Comparison of ENCODE assay signal across 26 cellular contexts in the genomic region with DNA sequence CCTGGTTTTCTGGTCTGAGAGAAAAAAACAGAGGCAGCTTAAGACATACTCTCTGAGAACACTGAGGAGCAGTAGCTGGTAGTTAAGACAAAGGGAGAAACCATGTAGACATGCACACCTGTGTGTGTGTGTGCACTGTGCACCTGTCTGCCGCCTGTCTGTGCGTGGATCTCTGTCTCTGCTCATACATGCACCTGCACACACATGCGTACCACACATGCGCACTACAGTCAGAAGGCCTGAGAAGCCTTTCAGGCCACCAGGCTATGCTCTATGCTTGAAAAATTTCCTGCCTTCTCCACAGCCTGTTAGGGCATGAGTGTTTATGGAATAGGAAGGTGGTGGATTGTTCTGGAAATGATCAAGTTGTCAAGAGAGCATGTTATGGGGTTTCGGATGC.
"Had no signal": no experiment of that assay in that cellular context is flagged by ENCODE, and none has a peak within 500 bp of the region (broad histone marks: within the 10 kb centered on the region; RNA-seq: fewer than 3 reads in every experiment).

No MANE protein-coding gene starts in this region.

- DNase-seq: activated CD4-positive, alpha-beta T cell treated with anti-CD3 and anti-CD28 coated beads, Interleukin-2, amount 10 ng/mL, durations not matched to agents 24 days and 14 days; activated CD4-positive, alpha-beta T cell treated with anti-CD3 and anti-CD28 coated beads, Interleukin-2, amount 50 U/mL, for 4 hours; activated CD8-positive, alpha-beta T cell treated with anti-CD3 and anti-CD28 coated beads for 36 hours; activated gamma-delta T cell; activated naive CD4-positive, alpha-beta T cell treated with Interleukin-2 at 50 U/mL for 16 hours; activated naive CD8-positive, alpha-beta T cell treated with anti-CD3 and anti-CD28 coated beads, Interleukin-2, amount 10 ng/mL, durations not matched to agents 7 days and 5 days; activated T-cell treated with anti-CD3 and anti-CD28 coated beads, Interleukin-2, amount 50 U/mL, for 24 hours; cerebellar nuclear complex; MM.1S; MV-4-11; NCI-H1092; NCI-H146; NCI-H2029 treated with DMSO at 0.1 percent for 48 hours; NCI-H226; NCI-H446 treated with DMSO at 0.1 percent for 48 hours; NCI-H524; NCI-H69; NCI-H82; NK-92 treated with Interleukin-12 subunit alpha and Interleukin-12 subunit beta, amount 100 ng/mL, for 24 hours; PC-3; SHP77 treated with DMSO at 0.1 percent for 48 hours; SK-N-SH had no signal

- H3K36me3 Mint-ChIP-seq: activated naive CD4-positive, alpha-beta T cell treated with anti-CD3 and anti-CD28 coated beads, Interleukin-2, amount 50 U/mL, for 24 hours; activated naive CD8-positive, alpha-beta T cell treated with anti-CD3 and anti-CD28 coated beads, Interleukin-2, amount 10 ng/mL, durations not matched to agents 7 days and 5 days had no signal

- H3K27ac Mint-ChIP-seq: activated CD4-positive, alpha-beta T cell treated with anti-CD3 and anti-CD28 coated beads, Interleukin-2, amount 10 ng/mL, durations not matched to agents 24 days and 14 days; activated CD8-positive, alpha-beta T cell treated with anti-CD3 and anti-CD28 coated beads for 36 hours; activated naive CD4-positive, alpha-beta T cell treated with anti-CD3 and anti-CD28 coated beads, Interleukin-2, amount 50 U/mL, for 24 hours; activated naive CD8-positive, alpha-beta T cell treated with anti-CD3 and anti-CD28 coated beads, Interleukin-2, amount 10 ng/mL, durations not matched to agents 7 days and 5 days; activated T-cell treated with anti-CD3 and anti-CD28 coated beads, Interleukin-2, amount 50 U/mL, for 24 hours; activated T-helper 2 cell treated with anti-CD3 and anti-CD28 coated beads, Interferon-gamma antibody, Interleukin-2, Interleukin-4, amounts not matched to agents 10 μg/mL and 5 μg/mL and 100 μg/mL, durations not matched to agents 14 hours and 24 hours and 36 hours; T-helper 1 cell treated with Interleukin-12 subunit alpha and Interleukin-12 subunit beta and Interleukin-4 antibody, amounts not matched to agents 30 μg/mL and 1 μg/mL, for 36 hours; T-helper 2 cell treated with Interferon-gamma antibody and Interleukin-4, amounts not matched to agents 5 μg/mL and 100 μg/mL, for 36 hours had no signal

- H3K4me1 Mint-ChIP-seq: activated CD4-positive, alpha-beta T cell treated with anti-CD3 and anti-CD28 coated beads, Interleukin-2, amount 10 ng/mL, durations not matched to agents 24 days and 14 days; activated naive CD4-positive, alpha-beta T cell treated with anti-CD3 and anti-CD28 coated beads, Interleukin-2, amount 50 U/mL, for 24 hours; activated naive CD8-positive, alpha-beta T cell treated with anti-CD3 and anti-CD28 coated beads, Interleukin-2, amount 10 ng/mL, durations not matched to agents 7 days and 5 days had no signal

- H3K27me3 Mint-ChIP-seq: activated CD4-positive, alpha-beta T cell treated with anti-CD3 and anti-CD28 coated beads, Interleukin-2, amount 10 ng/mL, durations not matched to agents 24 days and 14 days had no signal

- H3K4me3 Mint-ChIP-seq: activated CD4-positive, alpha-beta T cell treated with anti-CD3 and anti-CD28 coated beads, Interleukin-2, amount 10 ng/mL, durations not matched to agents 24 days and 14 days; activated CD8-positive, alpha-beta T cell treated with anti-CD3 and anti-CD28 coated beads for 36 hours; activated naive CD4-positive, alpha-beta T cell treated with anti-CD3 and anti-CD28 coated beads, Interleukin-2, amount 50 U/mL, for 24 hours; activated naive CD8-positive, alpha-beta T cell treated with anti-CD3 and anti-CD28 coated beads, Interleukin-2, amount 10 ng/mL, durations not matched to agents 7 days and 5 days; activated T-cell treated with anti-CD3 and anti-CD28 coated beads, Interleukin-2, amount 50 U/mL, for 24 hours; T-helper 1 cell treated with Interleukin-12 subunit alpha and Interleukin-12 subunit beta and Interleukin-4 antibody, amounts not matched to agents 30 μg/mL and 1 μg/mL, for 36 hours; T-helper 2 cell treated with Interferon-gamma antibody and Interleukin-4, amounts not matched to agents 5 μg/mL and 100 μg/mL, for 36 hours had no signal

- H3K9me3 Mint-ChIP-seq: activated CD4-positive, alpha-beta T cell treated with anti-CD3 and anti-CD28 coated beads, Interleukin-2, amount 10 ng/mL, durations not matched to agents 24 days and 14 days; activated CD8-positive, alpha-beta T cell treated with anti-CD3 and anti-CD28 coated beads for 36 hours; activated naive CD4-positive, alpha-beta T cell treated with anti-CD3 and anti-CD28 coated beads, Interleukin-2, amount 50 U/mL, for 24 hours; activated naive CD8-positive, alpha-beta T cell treated with anti-CD3 and anti-CD28 coated beads, Interleukin-2, amount 10 ng/mL, durations not matched to agents 7 days and 5 days; activated T-cell treated with anti-CD3 and anti-CD28 coated beads, Interleukin-2, amount 50 U/mL, for 24 hours; T-helper 1 cell treated with Interleukin-12 subunit alpha and Interleukin-12 subunit beta and Interleukin-4 antibody, amounts not matched to agents 30 μg/mL and 1 μg/mL, for 36 hours; T-helper 2 cell treated with Interferon-gamma antibody and Interleukin-4, amounts not matched to agents 5 μg/mL and 100 μg/mL, for 36 hours had no signal
